11 cellular contexts compared by ENCODE assay signal in the genomic region with DNA sequence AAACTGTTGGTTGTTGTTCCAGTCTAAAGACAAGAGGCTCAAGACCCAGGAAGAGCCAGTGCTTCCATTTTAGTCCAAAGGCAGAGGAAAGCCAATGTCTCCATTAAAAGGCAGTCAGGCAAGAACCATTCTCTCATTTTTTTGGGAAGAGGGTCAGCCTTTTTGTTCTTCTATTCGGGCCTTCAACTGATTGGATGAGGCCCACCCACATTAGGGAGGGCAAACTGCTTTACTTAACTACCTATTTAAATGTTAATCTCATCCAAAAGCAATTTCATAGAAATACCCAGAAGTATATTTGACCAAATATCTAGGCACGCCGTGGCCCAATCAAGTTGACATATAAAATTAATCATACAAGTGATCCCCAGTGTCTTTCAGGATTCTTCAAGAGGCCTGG.
"Had no signal": no experiment of that assay in that cellular context is flagged by ENCODE, and none has a peak within 500 bp of the region (broad histone marks: within the 10 kb centered on the region; RNA-seq: fewer than 3 reads in every experiment).

No MANE protein-coding gene starts in this region.

- H3K4me3 ChIP-seq: GM23248, GM23338, HAP-1 had no signal

- FAIRE-seq: H1, H54 had no signal

- H3K4me1 ChIP-seq: HAP-1 had no signal

- H3K36me3 ChIP-seq: HAP-1 had no signal

- H3K9ac ChIP-seq: GM23248 had no signal

- ATAC-seq: GM23338, HCT116 had no signal

- H3K27ac ChIP-seq: GM23248 had no signal

- H2AFZ ChIP-seq: GM23248, GM23338 had no signal

- H3K9me3 ChIP-seq: HAP-1 had no signal

- DNase-seq: GM23248, GOT3, H7, H9, HCEC 1CT, HFFc6 had no signal

- H3K4me2 ChIP-seq: GM23338 had no signal
